ENCODE assay signal across 20 cellular contexts in genomic region chr11:65699306-65699705, GRCh38. TPM values are rescaled to one million over a fixed set of nuclear protein-coding genes. Genes with fewer than 3 reads are reported as not detected.
DNase-seq lines count a peak whose midpoint lies in the region; ATAC-seq lines count a peak whose summit lies in the region.
"Had no signal": no experiment of that assay in that cellular context is flagged by ENCODE, and none has a peak within 500 bp of the region (broad histone marks: within the 10 kb centered on the region; RNA-seq: fewer than 3 reads in every experiment).

No MANE protein-coding gene starts in this region.

- ATAC-seq in GM18517 (IDR thresholded peaks at IDR 0.05; ENCODE audit: unreplicated experiment), result no peak
- no peak for ATAC-seq in GM19452 (IDR thresholded peaks at IDR 0.05; ENCODE audit: unreplicated experiment)
- ATAC-seq in activated naive CD4-positive, alpha-beta T cell treated with anti-CD3 and anti-CD28 coated beads, Interleukin-2, amount 50 U/mL, for 72 hours, result no peak
- no peak for ATAC-seq in esophagus mucosa
- ATAC-seq: HCT116 had no signal

- no peak overlapping the region for H3K27ac Mint-ChIP-seq in activated naive CD4-positive, alpha-beta T cell treated with anti-CD3 and anti-CD28 coated beads, Interleukin-2, amount 50 U/mL, for 72 hours
- H3K27ac Mint-ChIP-seq: CD14-positive monocyte, HFFc6 had no signal

- H3K9me3 Mint-ChIP-seq in activated naive CD4-positive, alpha-beta T cell treated with anti-CD3 and anti-CD28 coated beads, Interleukin-2, amount 50 U/mL, for 72 hours, result no peaks in the 10 kb centered on the region
- H3K9me3 Mint-ChIP-seq: CD4-positive, alpha-beta memory T cell; HFFc6 had no signal

- H3K27ac ChIP-seq in substantia nigra (ENCODE audit: low read depth, low read length, poor library complexity, severe bottlenecking), result peak overlapping the region; percentile 59
- H3K27ac ChIP-seq: BLaER1 had no signal

- H3K36me3 Mint-ChIP-seq in activated naive CD4-positive, alpha-beta T cell treated with anti-CD3 and anti-CD28 coated beads, Interleukin-2, amount 50 U/mL, for 72 hours, result no peaks in the 10 kb centered on the region
- H3K36me3 Mint-ChIP-seq: CD14-positive monocyte; CD4-positive, alpha-beta memory T cell had no signal

- DNase-seq in DMS 273 treated with DMSO at 0.1 percent for 48 hours (lab: John Stamatoyannopoulos, UW), result peak; percentile 14
- peak; percentile 51 for DNase-seq in NCI-H2171 (lab: John Stamatoyannopoulos, UW)
- DNase-seq in cerebellum (ENCODE audit: low spot score), result peak; percentile 67
- peak in 4 of 49 donors; percentile 17 to 35 (median 27) for DNase-seq in substantia nigra (lab: John Stamatoyannopoulos, UW)
- DNase-seq in activated naive CD4-positive, alpha-beta T cell treated with anti-CD3 and anti-CD28 coated beads, Interleukin-2, amount 50 U/mL, for 72 hours (ENCODE audit: low spot score in 2 of 2), result no peak
- DNase-seq: 8988T; CD4-positive, alpha-beta memory T cell; DMS53; DND-41; EL; GOT3; H7; HFFc6; IMR-90 had no signal

RNA-seq across cellular contexts. Expression of gene KAT5, which starts 12.7 kb away (rescaled TPM):
- total RNA-seq in cerebellum (33.0 TPM), esophagus mucosa (47.3 TPM)
- total RNA-seq in activated naive CD4-positive, alpha-beta T cell treated with anti-CD3 and anti-CD28 coated beads, Interleukin-2, amount 50 U/mL, for 72 hours, result 100 to 1,000 TPM in 1 of 2 donors, 10 to 100 TPM in 1; 61.4 to 106 TPM

RNA-seq across cellular contexts. Expression of gene RNASEH2C, which starts 21.3 kb away (rescaled TPM):
- total RNA-seq in cerebellum, result 10.9 TPM
- 10 to 100 TPM; 40.9 to 93.0 TPM for total RNA-seq in activated naive CD4-positive, alpha-beta T cell treated with anti-CD3 and anti-CD28 coated beads, Interleukin-2, amount 50 U/mL, for 72 hours
- 28.7 TPM for total RNA-seq in esophagus mucosa

RNA-seq across cellular contexts. Expression of gene RELA, which starts 36.6 kb away (rescaled TPM):
- total RNA-seq in cerebellum (21.3 TPM), esophagus mucosa (50.3 TPM)
- total RNA-seq in activated naive CD4-positive, alpha-beta T cell treated with anti-CD3 and anti-CD28 coated beads, Interleukin-2, amount 50 U/mL, for 72 hours, result 10 to 100 TPM; 81.7 to 97.8 TPM

Comparison
In these comparisons a context has a peak if more than half of its experiments do, and no peak if none do; other contexts are left out.
1. DNase-seq: peak in DMS 273 treated with DMSO at 0.1 percent for 48 hours (single experiment), NCI-H2171 (single experiment) and cerebellum (single experiment); none in activated naive CD4-positive, alpha-beta T cell treated with anti-CD3 and anti-CD28 coated beads, Interleukin-2, amount 50 U/mL, for 72 hours (0 of 2).